ENCODE assay signal across 36 cellular contexts in genomic region chr12:130298322-130298721, GRCh38. TPM values are rescaled to one million over a fixed set of nuclear protein-coding genes. Genes with fewer than 3 reads are reported as not detected.
"Had no signal": no experiment of that assay in that cellular context is flagged by ENCODE, and none has a peak within 500 bp of the region (broad histone marks: within the 10 kb centered on the region; RNA-seq: fewer than 3 reads in every experiment).

No MANE protein-coding gene starts in this region.

- DNase-seq: activated effector memory CD4-positive, alpha-beta T cell treated with anti-CD3 and anti-CD28 coated beads, Interleukin-2, amount 50 U/mL, for 16 hours; activated gamma-delta T cell; activated gamma-delta T cell treated with Interleukin-2 at 50 U/mL for 16 hours; activated naive CD4-positive, alpha-beta T cell; activated naive CD4-positive, alpha-beta T cell treated with anti-CD3 and anti-CD28 coated beads for 36 hours; activated naive CD4-positive, alpha-beta T cell treated with anti-CD3 and anti-CD28 coated beads, Interleukin-2, amount 10 ng/mL, durations not matched to agents 7 days and 5 days; activated naive CD4-positive, alpha-beta T cell treated with anti-CD3 and anti-CD28 coated beads, Interleukin-2, amount 50 U/mL, for 16 hours; activated naive CD4-positive, alpha-beta T cell treated with Interleukin-2 at 50 U/mL for 16 hours; activated naive CD8-positive, alpha-beta T cell treated with anti-CD3 and anti-CD28 coated beads for 36 hours; activated naive CD8-positive, alpha-beta T cell treated with anti-CD3 and anti-CD28 coated beads, Interleukin-2, amount 10 ng/mL, durations not matched to agents 7 days and 5 days; activated naive CD8-positive, alpha-beta T cell treated with anti-CD3 and anti-CD28 coated beads, Interleukin-2, amount 50 U/mL, for 24 hours; activated T-cell treated with anti-CD3 and anti-CD28 coated beads, Interleukin-2, amount 50 U/mL, for 1 hour; activated T-cell treated with anti-CD3 and anti-CD28 coated beads, Interleukin-2, amount 50 U/mL, for 24 hours; activated T-cell treated with anti-CD3 and anti-CD28 coated beads, Interleukin-2, amount 50 U/mL, for 4 hours; activated T-cell treated with anti-CD3 and anti-CD28 coated beads, Interleukin-2, amount 50 U/mL, for 48 hours; activated T-cell treated with anti-CD3 and anti-CD28 coated beads, Interleukin-2, amount 50 U/mL, for 72 hours; adrenal gland; amniotic stem cell; amygdala; anterior cingulate cortex; aorta; body of pancreas; brain microvascular endothelial cell; caudate nucleus; central memory CD4-positive, alpha-beta T cell; cerebellar nuclear complex had no signal

RNA-seq across cellular contexts. Expression of gene PIWIL1, which starts 39.4 kb away (rescaled TPM):
- total RNA-seq: activated naive CD4-positive, alpha-beta T cell treated with anti-CD3 and anti-CD28 coated beads for 36 hours; activated naive CD4-positive, alpha-beta T cell treated with anti-CD3 and anti-CD28 coated beads, Interleukin-2, amount 50 U/mL, for 72 hours; activated naive CD8-positive, alpha-beta T cell treated with anti-CD3 and anti-CD28 coated beads for 36 hours; activated naive CD8-positive, alpha-beta T cell treated with anti-CD3 and anti-CD28 coated beads, Interleukin-2, amount 10 ng/mL, durations not matched to agents 7 days and 5 days; activated T-cell treated with anti-CD3 and anti-CD28 coated beads, Interleukin-2, amount 50 U/mL, for 4 hours; activated T-cell treated with anti-CD3 and anti-CD28 coated beads, Interleukin-2, amount 50 U/mL, for 72 hours; activated T-helper 1 cell treated with anti-CD3 and anti-CD28 coated beads, Interleukin-12 subunit alpha, Interleukin-12 subunit beta, Interleukin-2, Interleukin-4 antibody, amounts not matched to agents 30 ng/mL and 10 ng/mL and 1 ng/mL, durations not matched to agents 14 hours and 24 hours and 36 hours; activated T-helper 17 cell treated with anti-CD3 and anti-CD28 coated beads, Interleukin-2, amount 50 U/mL, for 72 hours; activated T-helper 2 cell treated with anti-CD3 and anti-CD28 coated beads, Interferon-gamma antibody, Interleukin-2, Interleukin-4, amounts not matched to agents 10 μg/mL and 5 μg/mL and 100 μg/mL, durations not matched to agents 14 hours and 24 hours and 36 hours; aorta; ascending aorta; astrocyte; body of pancreas; bronchial epithelial cell; cardiac muscle cell; cardiac septum; chondrocyte had no signal
